Comparison of ENCODE assay signal across 9 cellular contexts in the genomic region with DNA sequence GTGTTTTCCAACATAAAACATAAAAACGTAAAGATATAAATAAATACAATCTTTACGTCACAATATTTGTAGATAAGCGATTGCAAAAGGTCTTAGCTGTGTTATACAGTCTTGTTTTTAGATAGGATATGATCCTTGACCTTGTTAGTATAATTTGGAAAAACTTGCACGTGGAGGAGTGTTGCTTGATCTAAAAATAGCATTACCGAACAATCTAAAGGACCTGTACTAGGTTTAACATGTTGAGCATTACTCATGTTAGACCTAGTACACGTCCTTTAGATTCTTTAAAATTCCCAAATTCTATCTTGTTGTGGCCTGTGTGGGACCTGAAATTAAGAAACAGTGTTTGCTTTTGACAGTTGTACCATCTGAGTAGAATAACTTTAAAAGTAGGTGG. TPM values are rescaled to one million over a fixed set of nuclear protein-coding genes. Genes with fewer than 3 reads are reported as not detected.
A peak's percentile ranks its signal among the peaks of the same experiment; 100 is the strongest.
DNase-seq lines count a peak whose midpoint lies in the region; FAIRE-seq and TF ChIP-seq lines count a peak whose summit lies in the region.
"Had no signal": no experiment of that assay in that cellular context is flagged by ENCODE, and none has a peak within 500 bp of the region (broad histone marks: within the 10 kb centered on the region; RNA-seq: fewer than 3 reads in every experiment).

No MANE protein-coding gene starts in this region.

- no peak overlapping the region for H3K27ac Mint-ChIP-seq in MCF 10A (ENCODE audit: low read depth, unreplicated experiment)

- H3K9me3 ChIP-seq in breast epithelium (no peaks in the 10 kb centered on the region), small intestine (ENCODE audit: control insufficient read depth, low read depth) (no peaks in the 10 kb centered on the region)

- no peak for DNase-seq in MCF 10A (ENCODE audit: unreplicated experiment)
- DNase-seq in breast epithelium (ENCODE audit: low spot score in 2 of 2): no peak
- DNase-seq in RKO (ENCODE audit: low spot score): peak; percentile 23
- peak; percentile 39 for DNase-seq in epithelial cell of esophagus (ENCODE audit: low read depth)
- peak; percentile 54 for DNase-seq in small intestine
- DNase-seq in NCI-H2227 (lab: John Stamatoyannopoulos, UW; ENCODE audit: unreplicated experiment): no peak
- DNase-seq in MV-4-11 (lab: John Stamatoyannopoulos, UW): no peak
- DNase-seq in head of caudate nucleus: no peak

- no TSS peak for BruUV-seq in MCF 10A (replicated peaks; lab: Mats Ljungman, UMichigan)

- no peaks in the 10 kb centered on the region for H3K27me3 ChIP-seq in breast epithelium
- no peaks in the 10 kb centered on the region for H3K27me3 ChIP-seq in small intestine (ENCODE audit: control insufficient read depth in 2 of 2, insufficient read depth in 2 of 2, low read length in 2 of 2)

- TF ChIP-seq CTCF in MCF 10A (IDR thresholded peaks at IDR 0.05; ENCODE audit: unreplicated experiment) (no peak), breast epithelium (IDR thresholded peaks at IDR 0.05) (no peak), epithelial cell of esophagus (IDR thresholded peaks at IDR 0.05; ENCODE audit: insufficient read depth, low read depth, low read length, missing control alignments) (no peak)

- H3K36me3 Mint-ChIP-seq in MCF 10A (ENCODE audit: insufficient read depth, unreplicated experiment): no peaks in the 10 kb centered on the region

- no peaks in the 10 kb centered on the region for H3K9me3 Mint-ChIP-seq in MCF 10A (ENCODE audit: unreplicated experiment)
- H3K9me3 Mint-ChIP-seq: dendritic cell treated with granulocyte-macrophage colony-stimulating factor and Interleukin-4, amounts not matched to agents 40 ng/mL and 50 ng/mL, for 4 days had no signal

- TF ChIP-seq POLR2A in breast epithelium (IDR thresholded peaks at IDR 0.05): no peak

- H3K27me3 Mint-ChIP-seq in MCF 10A (ENCODE audit: insufficient read depth, unreplicated experiment): no peaks in the 10 kb centered on the region

- H3K36me3 ChIP-seq in breast epithelium (no peaks in the 10 kb centered on the region), small intestine (ENCODE audit: control insufficient read depth in 2 of 2, insufficient read depth in 2 of 2, low read length in 2 of 2) (no peaks in the 10 kb centered on the region)

- POLR2A ChIA-PET in MCF 10A (lab: Yijun Ruan, JAX): interaction anchor here (0.6 to 6.5 kb wide), 10 partner anchors 10 to 256 kb away, joined by 3 to 68 read pairs (median 8); a partner anchor contains a TSS

- peak overlapping the region in 1 of 3 donors; percentile 2 for H3K4me3 ChIP-seq in breast epithelium
- H3K4me3 ChIP-seq in epithelial cell of esophagus (ENCODE audit: low read length): peak overlapping the region; percentile 84
- H3K4me3 ChIP-seq in small intestine (ENCODE audit: low read depth in 1 of 2, low read length in 2 of 2): no peak overlapping the region

- FAIRE-seq in small intestine (lab: Jason Lieb, UNC): no peak

- peaks cover 18% of the 10 kb centered on the region for H3K4me1 Mint-ChIP-seq in MCF 10A (ENCODE audit: insufficient read depth, unreplicated experiment)

- H3K4me1 ChIP-seq in breast epithelium (no peaks in the 10 kb centered on the region), small intestine (ENCODE audit: control insufficient read depth in 2 of 2, insufficient read depth in 1 of 2, low read depth in 1 of 2, low read length in 1 of 2) (peaks cover 2 to 5% of the 10 kb centered on the region in 2 donors)

- CTCF ChIA-PET in MCF 10A (lab: Yijun Ruan, JAX): interaction anchor here (1.2 to 8.9 kb wide), 6 partner anchors 9 to 88 kb away, joined by 3 to 155 read pairs (median 13); a partner anchor contains a TSS

- H3K27ac ChIP-seq in breast epithelium (no peak overlapping the region), small intestine (ENCODE audit: low read depth in 1 of 2, low read length in 1 of 2) (no peak overlapping the region)

- WGBS in small intestine, 3 donors: 13 to 50% (median 31%) methylated on average over 6 of the region's 6 CpGs

- intact Hi-C loops in MCF 10A (cut with micrococcal nuclease) (no loop called here), breast epithelium (cut with DNase I; ENCODE audit: low total_unique reads) (loop anchor here (5.0 kb wide), 1 partner anchor 65 kb away; no protein-coding TSS in a partner anchor), head of caudate nucleus (cut with DNase I) (loop anchor here (5.0 kb wide), 1 partner anchor 55 kb away; no protein-coding TSS in a partner anchor)

- peak overlapping the region; percentile 31 for H3K4me3 Mint-ChIP-seq in MCF 10A (ENCODE audit: unreplicated experiment)

RNA-seq across cellular contexts. Expression of a gene that starts 1.7 kb away (rescaled TPM):
- total RNA-seq in MCF 10A (2022) (43.5 and 61.4 TPM in 2 replicates), breast epithelium (10 to 100 TPM; 22.9 to 54.2 (median 36.7) TPM)
- 10 to 100 TPM; 27.0 to 37.3 (median 28.4) TPM for polyA plus RNA-seq in small intestine

Comparison
In these comparisons a context has a peak if more than half of its experiments do, and no peak if none do; other contexts are left out.
1. DNase-seq: peak in RKO (single experiment), epithelial cell of esophagus (single experiment) and small intestine (single experiment); none in MCF 10A (single experiment), breast epithelium (0 of 2), NCI-H2227 (single experiment), MV-4-11 (single experiment) and head of caudate nucleus (0 of 42).